1 cellular context compared by ENCODE assay signal in genomic region chr19:38649305-38650179, GRCh38.
A peak's percentile ranks its signal among the peaks of the same experiment; 100 is the strongest.
TF ChIP-seq lines count a peak whose summit lies in the region.

No MANE protein-coding gene starts in this region.

TF ChIP-seq in HepG2, 621 proteins besides CTCF, POLR2A, EP300 and RAD21 (continued from another document and continues in another):
- TF ChIP-seq KDM5B (CRISPR knock-in tag; IDR thresholded peaks at IDR 0.05; ENCODE audit: borderline replicate concordance) (no peak), ZNF577 (CRISPR knock-in tag; IDR thresholded peaks at IDR 0.05; ENCODE audit: borderline replicate concordance, low read depth) (no peak), ARNTL (CRISPR knock-in tag; IDR thresholded peaks at IDR 0.05) (0 out of 2 replicates have a peak, but pooled peaks have one; percentile 31), PHF8 (CRISPR knock-in tag; IDR thresholded peaks at IDR 0.05) (peak; percentile 57), NFE2 (CRISPR knock-in tag; IDR thresholded peaks at IDR 0.05) (no peak), STAT6 (CRISPR knock-in tag; IDR thresholded peaks at IDR 0.05; ENCODE audit: borderline replicate concordance) (no peak), ZNF850 (CRISPR knock-in tag; conservative IDR thresholded peaks at IDR 0.05) (no peak), KDM4B (CRISPR knock-in tag; IDR thresholded peaks at IDR 0.05) (no peak), SKIL (CRISPR knock-in tag; IDR thresholded peaks at IDR 0.05; ENCODE audit: borderline replicate concordance) (no peak), ZNF383 (CRISPR knock-in tag; IDR thresholded peaks at IDR 0.05; ENCODE audit: borderline replicate concordance) (no peak), AGO2 (optimal IDR thresholded peaks at IDR 0.05; ENCODE audit: low read depth, low read length) (peak; percentile 60), SCMH1 (CRISPR knock-in tag; IDR thresholded peaks at IDR 0.05; ENCODE audit: borderline replicate concordance) (no peak), ZBTB42 (CRISPR knock-in tag; IDR thresholded peaks at IDR 0.05) (no peak), ZNF607 (CRISPR knock-in tag; IDR thresholded peaks at IDR 0.05; ENCODE audit: borderline replicate concordance) (0 out of 2 replicates have a peak, but pooled peaks have one; percentile 52), NONO (IDR thresholded peaks at IDR 0.05) (no peak), NONO (CRISPR knock-in tag; conservative IDR thresholded peaks at IDR 0.05) (0 out of 2 replicates have a peak, but pooled peaks have one; percentile 52), ZNF136 (CRISPR knock-in tag; IDR thresholded peaks at IDR 0.05; ENCODE audit: low read depth) (no peak), MAZ (IDR thresholded peaks at IDR 0.05; ENCODE audit: borderline replicate concordance, low read depth, low read length) (0 out of 2 replicates have a peak, but pooled peaks have one; percentile 44), MAZ (CRISPR knock-in tag; IDR thresholded peaks at IDR 0.05; ENCODE audit: low read depth) (no peak), NR2F1 (CRISPR knock-in tag; IDR thresholded peaks at IDR 0.05) (peak in 1 of 2 experiments; percentile 30; a peak in 1 of 4 replicates), ZNF839 (CRISPR knock-in tag; IDR thresholded peaks at IDR 0.05; ENCODE audit: borderline replicate concordance) (no peak), ZNF678 (CRISPR knock-in tag; IDR thresholded peaks at IDR 0.05) (no peak), ZNF333 (CRISPR knock-in tag; IDR thresholded peaks at IDR 0.05; ENCODE audit: borderline replicate concordance) (no peak), HIVEP1 (CRISPR knock-in tag; IDR thresholded peaks at IDR 0.05) (peak; percentile 43; the same call in 1 of the 2 replicates), ZNF777 (CRISPR knock-in tag; IDR thresholded peaks at IDR 0.05) (no peak), HNF1A (IDR thresholded peaks at IDR 0.05; ENCODE audit: low read depth) (no peak), HNF1A (CRISPR knock-in tag; IDR thresholded peaks at IDR 0.05; ENCODE audit: borderline replicate concordance) (peak; percentile 49; the same call in 1 of the 2 replicates), CBX2 (IDR thresholded peaks at IDR 0.05; ENCODE audit: low read depth, low read length) (no peak), CBX2 (CRISPR knock-in tag; IDR thresholded peaks at IDR 0.05; ENCODE audit: low read depth) (no peak), TARDBP (CRISPR knock-in tag; IDR thresholded peaks at IDR 0.05) (no peak), ZNF740 (CRISPR knock-in tag; IDR thresholded peaks at IDR 0.05) (peak; percentile 76; the same call in 1 of the 2 replicates), DPF2 (CRISPR knock-in tag; IDR thresholded peaks at IDR 0.05; ENCODE audit: borderline replicate concordance, low read depth) (no peak; the same call in 1 of the 2 replicates), ISX (CRISPR knock-in tag; conservative IDR thresholded peaks at IDR 0.05) (no peak), ZHX2 (IDR thresholded peaks at IDR 0.05; ENCODE audit: low read depth) (no peak), ZHX2 (CRISPR knock-in tag; IDR thresholded peaks at IDR 0.05; ENCODE audit: borderline replicate concordance) (no peak)
- TF ChIP-seq, protein P1, sequence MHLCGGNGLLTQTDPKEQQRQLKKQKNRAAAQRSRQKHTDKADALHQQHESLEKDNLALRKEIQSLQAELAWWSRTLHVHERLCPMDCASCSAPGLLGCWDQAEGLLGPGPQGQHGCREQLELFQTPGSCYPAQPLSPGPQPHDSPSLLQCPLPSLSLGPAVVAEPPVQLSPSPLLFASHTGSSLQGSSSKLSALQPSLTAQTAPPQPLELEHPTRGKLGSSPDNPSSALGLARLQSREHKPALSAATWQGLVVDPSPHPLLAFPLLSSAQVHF (CRISPR knock-in tag; IDR thresholded peaks at IDR 0.05): no peak
- TF ChIP-seq, protein P2, sequence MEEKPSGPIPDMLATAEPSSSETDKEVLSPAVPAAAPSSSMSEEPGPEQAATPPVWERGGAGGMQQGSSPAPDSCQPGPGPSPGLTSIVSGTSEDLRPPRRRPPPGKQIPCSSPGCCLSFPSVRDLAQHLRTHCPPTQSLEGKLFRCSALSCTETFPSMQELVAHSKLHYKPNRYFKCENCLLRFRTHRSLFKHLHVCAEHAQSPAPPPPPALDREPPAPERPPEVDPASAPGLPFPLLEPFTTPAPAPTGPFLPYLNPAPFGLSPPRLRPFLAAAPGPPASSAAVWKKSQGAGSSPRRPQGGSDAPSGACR (CRISPR knock-in tag; IDR thresholded peaks at IDR 0.05): 0 out of 2 replicates have a peak, but pooled peaks have one; percentile 30
- TF ChIP-seq, protein P3, sequence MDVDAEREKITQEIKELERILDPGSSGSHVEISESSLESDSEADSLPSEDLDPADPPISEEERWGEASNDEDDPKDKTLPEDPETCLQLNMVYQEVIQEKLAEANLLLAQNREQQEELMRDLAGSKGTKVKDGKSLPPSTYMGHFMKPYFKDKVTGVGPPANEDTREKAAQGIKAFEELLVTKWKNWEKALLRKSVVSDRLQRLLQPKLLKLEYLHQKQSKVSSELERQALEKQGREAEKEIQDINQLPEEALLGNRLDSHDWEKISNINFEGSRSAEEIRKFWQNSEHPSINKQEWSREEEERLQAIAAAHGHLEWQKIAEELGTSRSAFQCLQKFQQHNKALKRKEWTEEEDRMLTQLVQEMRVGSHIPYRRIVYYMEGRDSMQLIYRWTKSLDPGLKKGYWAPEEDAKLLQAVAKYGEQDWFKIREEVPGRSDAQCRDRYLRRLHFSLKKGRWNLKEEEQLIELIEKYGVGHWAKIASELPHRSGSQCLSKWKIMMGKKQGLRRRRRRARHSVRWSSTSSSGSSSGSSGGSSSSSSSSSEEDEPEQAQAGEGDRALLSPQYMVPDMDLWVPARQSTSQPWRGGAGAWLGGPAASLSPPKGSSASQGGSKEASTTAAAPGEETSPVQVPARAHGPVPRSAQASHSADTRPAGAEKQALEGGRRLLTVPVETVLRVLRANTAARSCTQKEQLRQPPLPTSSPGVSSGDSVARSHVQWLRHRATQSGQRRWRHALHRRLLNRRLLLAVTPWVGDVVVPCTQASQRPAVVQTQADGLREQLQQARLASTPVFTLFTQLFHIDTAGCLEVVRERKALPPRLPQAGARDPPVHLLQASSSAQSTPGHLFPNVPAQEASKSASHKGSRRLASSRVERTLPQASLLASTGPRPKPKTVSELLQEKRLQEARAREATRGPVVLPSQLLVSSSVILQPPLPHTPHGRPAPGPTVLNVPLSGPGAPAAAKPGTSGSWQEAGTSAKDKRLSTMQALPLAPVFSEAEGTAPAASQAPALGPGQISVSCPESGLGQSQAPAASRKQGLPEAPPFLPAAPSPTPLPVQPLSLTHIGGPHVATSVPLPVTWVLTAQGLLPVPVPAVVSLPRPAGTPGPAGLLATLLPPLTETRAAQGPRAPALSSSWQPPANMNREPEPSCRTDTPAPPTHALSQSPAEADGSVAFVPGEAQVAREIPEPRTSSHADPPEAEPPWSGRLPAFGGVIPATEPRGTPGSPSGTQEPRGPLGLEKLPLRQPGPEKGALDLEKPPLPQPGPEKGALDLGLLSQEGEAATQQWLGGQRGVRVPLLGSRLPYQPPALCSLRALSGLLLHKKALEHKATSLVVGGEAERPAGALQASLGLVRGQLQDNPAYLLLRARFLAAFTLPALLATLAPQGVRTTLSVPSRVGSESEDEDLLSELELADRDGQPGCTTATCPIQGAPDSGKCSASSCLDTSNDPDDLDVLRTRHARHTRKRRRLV (CRISPR knock-in tag; IDR thresholded peaks at IDR 0.05): no peak
